ENCODE assay signal across 1 cellular context in genomic region chr6:16687045-16687444, GRCh38.
TF ChIP-seq lines count a peak whose summit lies in the region.

No MANE protein-coding gene starts in this region.

TF ChIP-seq in IMR-90, 13 proteins besides CTCF, POLR2A, EP300 and RAD21:
- TF ChIP-seq NFE2L2 (IDR thresholded peaks at IDR 0.05; ENCODE audit: low read depth, low read length) (no peak), FOS (IDR thresholded peaks at IDR 0.05; ENCODE audit: low read depth, low read length) (no peak), MAFK (IDR thresholded peaks at IDR 0.05; ENCODE audit: low read depth, low read length) (no peak), CEBPB (IDR thresholded peaks at IDR 0.05; ENCODE audit: low read depth, low read length) (no peak), RCOR1 (IDR thresholded peaks at IDR 0.05; ENCODE audit: insufficient replicate concordance, low read length) (no peak), MAZ (IDR thresholded peaks at IDR 0.05; ENCODE audit: borderline replicate concordance, low read depth, low read length) (no peak), BHLHE40 (IDR thresholded peaks at IDR 0.05; ENCODE audit: low read depth, low read length) (no peak), MXI1 (IDR thresholded peaks at IDR 0.05; ENCODE audit: borderline replicate concordance, low read depth, low read length) (no peak), CHD1 (IDR thresholded peaks at IDR 0.05; ENCODE audit: low read depth, low read length) (no peak), SMC3 (IDR thresholded peaks at IDR 0.05; ENCODE audit: low read depth, low read length) (no peak), RFX5 (IDR thresholded peaks at IDR 0.05; ENCODE audit: low read depth, low read length) (no peak)
- TF ChIP-seq, protein P1, sequence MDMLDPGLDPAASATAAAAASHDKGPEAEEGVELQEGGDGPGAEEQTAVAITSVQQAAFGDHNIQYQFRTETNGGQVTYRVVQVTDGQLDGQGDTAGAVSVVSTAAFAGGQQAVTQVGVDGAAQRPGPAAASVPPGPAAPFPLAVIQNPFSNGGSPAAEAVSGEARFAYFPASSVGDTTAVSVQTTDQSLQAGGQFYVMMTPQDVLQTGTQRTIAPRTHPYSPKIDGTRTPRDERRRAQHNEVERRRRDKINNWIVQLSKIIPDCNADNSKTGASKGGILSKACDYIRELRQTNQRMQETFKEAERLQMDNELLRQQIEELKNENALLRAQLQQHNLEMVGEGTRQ (IDR thresholded peaks at IDR 0.05; ENCODE audit: low read depth, low read length), result no peak
- TF ChIP-seq, protein P2, sequence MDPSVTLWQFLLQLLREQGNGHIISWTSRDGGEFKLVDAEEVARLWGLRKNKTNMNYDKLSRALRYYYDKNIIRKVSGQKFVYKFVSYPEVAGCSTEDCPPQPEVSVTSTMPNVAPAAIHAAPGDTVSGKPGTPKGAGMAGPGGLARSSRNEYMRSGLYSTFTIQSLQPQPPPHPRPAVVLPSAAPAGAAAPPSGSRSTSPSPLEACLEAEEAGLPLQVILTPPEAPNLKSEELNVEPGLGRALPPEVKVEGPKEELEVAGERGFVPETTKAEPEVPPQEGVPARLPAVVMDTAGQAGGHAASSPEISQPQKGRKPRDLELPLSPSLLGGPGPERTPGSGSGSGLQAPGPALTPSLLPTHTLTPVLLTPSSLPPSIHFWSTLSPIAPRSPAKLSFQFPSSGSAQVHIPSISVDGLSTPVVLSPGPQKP (IDR thresholded peaks at IDR 0.05; ENCODE audit: borderline replicate concordance, low read depth, low read length), result no peak
